In genomic region chr5:74903165-74903787, GRCh38 we compare ENCODE assay signal across 9 cellular contexts. TPM values are rescaled to one million over a fixed set of nuclear protein-coding genes. Genes with fewer than 3 reads are reported as not detected.
DNase-seq lines count a peak whose midpoint lies in the region; ATAC-seq and TF ChIP-seq lines count a peak whose summit lies in the region.
"Had no signal": no experiment of that assay in that cellular context is flagged by ENCODE, and none has a peak within 500 bp of the region (broad histone marks: within the 10 kb centered on the region; RNA-seq: fewer than 3 reads in every experiment).

No MANE protein-coding gene starts in this region.

- no peak overlapping the region for H3K4me3 Mint-ChIP-seq in activated B cell treated with CpG ODN at 0.5 μM for 24 hours

- POLR2A ChIA-PET in activated B cell treated with CpG ODN at 0.5 μM for 24 hours (lab: Charles Lee) = no interaction called here

- no peak overlapping the region for H3K27ac Mint-ChIP-seq in activated B cell treated with CpG ODN at 0.5 μM for 24 hours

- H3K27me3 Mint-ChIP-seq in activated B cell treated with CpG ODN at 0.5 μM for 24 hours = no peaks in the 10 kb centered on the region

- H3K9me3 ChIP-seq in heart right ventricle = peaks cover 0 to 6% (median 0%) of the 10 kb centered on the region in 11 donors
- H3K9me3 ChIP-seq in ascending aorta = no peaks in the 10 kb centered on the region

- H3K36me3 Mint-ChIP-seq in activated B cell treated with CpG ODN at 0.5 μM for 24 hours (ENCODE audit: low read depth) = no peaks in the 10 kb centered on the region

- TF ChIP-seq CTCF in activated B cell treated with CpG ODN at 0.5 μM for 24 hours (IDR thresholded peaks at IDR 0.05) (no peak), heart right ventricle (IDR thresholded peaks at IDR 0.05) (peak in 7 of 9 donors; percentile 25 to 55 (median 47)), ascending aorta (IDR thresholded peaks at IDR 0.05) (no peak)

- ATAC-seq in HG03039 (IDR thresholded peaks at IDR 0.05; ENCODE audit: unreplicated experiment) (peak; percentile 58), activated B cell treated with CpG ODN at 0.5 μM for 24 hours (ENCODE audit: low read depth) (peak; percentile 52), heart right ventricle (peak in 5 of 8 donors; percentile 33 to 72 (median 62)), HG02840 (IDR thresholded peaks at IDR 0.05; ENCODE audit: low FRiP score, unreplicated experiment) (no peak), GM18502 (IDR thresholded peaks at IDR 0.05; ENCODE audit: poor library complexity, unreplicated experiment) (no peak)

- no peak overlapping the region for H3K4me3 ChIP-seq in heart right ventricle
- H3K4me3 ChIP-seq in ascending aorta = no peak overlapping the region

- no peaks in the 10 kb centered on the region for H3K4me1 Mint-ChIP-seq in activated B cell treated with CpG ODN at 0.5 μM for 24 hours

- H3K27ac ChIP-seq in heart right ventricle = no peak overlapping the region
- no peak overlapping the region for H3K27ac ChIP-seq in ascending aorta
- H3K27ac ChIP-seq: KMS-11 had no signal

- WGBS in heart right ventricle, 2 donors = 20 to 27% methylated on average over 4 of the region's 4 CpGs

- intact Hi-C loops in activated B cell treated with CpG ODN at 0.5 μM for 24 hours (cut with micrococcal nuclease) (loop anchor here (1.0 kb wide), 2 partner anchors 136 to 230 kb away; partner anchors contain the start of genes GFM2 and NSA2), heart right ventricle (cut with DNase I) (loop anchor here in 1 of 10 donors (5.0 kb wide), 1 partner anchor 136 kb away; the partner anchor contains the start of genes GFM2 and NSA2), ascending aorta (cut with DNase I) (no loop called here)

- DNase-seq in DMS53 (lab: John Stamatoyannopoulos, UW) = peak; percentile 84
- DNase-seq in activated B cell treated with CpG ODN at 0.5 μM for 24 hours = no peak
- DNase-seq in heart right ventricle = peak in 1 of 2 donors; percentile 13
- peak; percentile 28 for DNase-seq in stimulated activated CD8-positive, alpha-beta memory T cell treated with anti-CD3 and anti-CD28 coated beads, Interleukin-4, amount 100 ng/mL, for 48 hours
- DNase-seq in ascending aorta (ENCODE audit: low spot score in 2 of 2) = no peak

- H3K36me3 ChIP-seq in heart right ventricle (no peaks in the 10 kb centered on the region), ascending aorta (no peaks in the 10 kb centered on the region)

- CTCF ChIA-PET in activated B cell treated with CpG ODN at 0.5 μM for 24 hours (lab: Charles Lee) = no interaction called here

- no peaks in the 10 kb centered on the region for H3K4me1 ChIP-seq in heart right ventricle
- no peaks in the 10 kb centered on the region for H3K4me1 ChIP-seq in ascending aorta

- H3K9me3 Mint-ChIP-seq in activated B cell treated with CpG ODN at 0.5 μM for 24 hours = no peaks in the 10 kb centered on the region

- H3K27me3 ChIP-seq in heart right ventricle = no peaks in the 10 kb centered on the region
- no peaks in the 10 kb centered on the region for H3K27me3 ChIP-seq in ascending aorta

RNA-seq across cellular contexts. Expression of gene FAM169A, which starts 37.1 kb away (rescaled TPM):
- total RNA-seq in activated B cell treated with CpG ODN at 0.5 μM for 24 hours (8.2 TPM in 2 replicates), heart right ventricle (10 to 100 TPM in 2 of 10 donors, 1 to 10 TPM in 8; 2.3 to 10.6 (median 4.8) TPM), ascending aorta (not detected)
- polyA plus RNA-seq in heart right ventricle = 1 to 10 TPM in 1 of 2 donors, under 1 TPM in 1; 0.25 to 1.2 TPM

Comparison
In these comparisons a context has a peak if more than half of its experiments do, and no peak if none do; other contexts are left out.
1. DNase-seq: peak in DMS53 (single experiment) and stimulated activated CD8-positive, alpha-beta memory T cell treated with anti-CD3 and anti-CD28 coated beads, Interleukin-4, amount 100 ng/mL, for 48 hours (single experiment); none in activated B cell treated with CpG ODN at 0.5 μM for 24 hours (single experiment) and ascending aorta (0 of 2).
2. ATAC-seq: peak in HG03039 (single experiment), activated B cell treated with CpG ODN at 0.5 μM for 24 hours (single experiment) and heart right ventricle (5 of 8); none in HG02840 (single experiment) and GM18502 (single experiment).
3. CTCF ChIP-seq: peak in heart right ventricle (7 of 9); none in activated B cell treated with CpG ODN at 0.5 μM for 24 hours (single experiment) and ascending aorta (0 of 3).